In genomic region chr2:131209030-131209772, GRCh38 we compare ENCODE assay signal across 2 cellular contexts.
TF ChIP-seq lines count a peak whose summit lies in the region.

POTEE (plus strand) TSS chr2:131209536; CDS start chr2:131218403, 8,867 bp downstream.

TF ChIP-seq in H1, 55 proteins besides CTCF, POLR2A, EP300 and RAD21:
- TF ChIP-seq TBP (IDR thresholded peaks at IDR 0.05; ENCODE audit: low read depth, low read length) = peak; percentile 41; the same call in 1 of the 2 replicates

TF ChIP-seq in HepG2, 621 proteins besides CTCF, POLR2A, EP300 and RAD21:
- peak; percentile 55; the same call in 1 of the 2 replicates for TF ChIP-seq SAP130 (CRISPR knock-in tag; IDR thresholded peaks at IDR 0.05; ENCODE audit: low read depth)
TF ChIP-seq in HepG2: peak in this region for 1; not testable (repeated sequence) for 620.
